Comparison of ENCODE assay signal across 8 cellular contexts in the genomic region with DNA sequence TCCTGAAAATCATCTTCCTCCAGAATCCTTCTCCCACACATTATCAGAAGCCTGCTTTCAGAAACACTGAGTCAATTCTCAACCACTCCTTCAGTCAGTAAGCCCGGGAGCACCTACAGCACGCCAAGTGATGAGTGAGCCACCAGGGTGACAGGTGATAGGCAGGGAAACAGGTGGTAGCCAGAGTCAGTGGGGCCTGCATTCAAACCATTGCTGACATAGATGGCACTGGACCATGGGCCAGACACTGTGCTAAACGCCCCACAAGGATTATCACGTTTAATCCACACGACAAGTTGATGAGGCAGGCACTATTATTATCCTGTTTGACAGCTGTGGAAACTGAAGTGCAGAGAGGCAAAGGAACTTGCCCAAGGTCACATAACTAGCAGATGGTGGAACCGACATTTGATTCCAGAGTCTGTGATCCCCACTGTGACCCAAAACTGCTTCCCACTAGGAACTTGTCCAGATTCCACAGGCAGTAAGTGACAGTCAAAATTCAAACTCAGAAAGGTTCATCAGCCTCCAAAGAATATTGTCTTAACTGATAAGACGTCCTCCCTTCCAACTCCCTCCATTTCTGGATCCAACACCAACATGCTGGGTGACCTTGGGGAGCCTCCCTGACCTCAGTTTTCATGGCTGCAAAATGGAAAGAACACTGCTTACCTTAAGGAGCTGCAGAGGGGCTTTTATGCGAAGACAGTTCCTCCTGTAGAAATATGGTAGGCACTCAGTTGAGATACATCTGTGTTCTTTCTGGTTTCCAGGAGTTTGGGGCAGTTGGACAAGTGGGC. TPM values are rescaled to one million over a fixed set of nuclear protein-coding genes. Genes with fewer than 3 reads are reported as not detected.
DNase-seq lines count a peak whose midpoint lies in the region; ATAC-seq and TF ChIP-seq lines count a peak whose summit lies in the region.

No MANE protein-coding gene starts in this region.

- no peaks in the 10 kb centered on the region for H3K9me2 ChIP-seq in OCI-LY1 (ENCODE audit: low read depth, low read length)

- no peaks in the 10 kb centered on the region for H3K79me2 ChIP-seq in OCI-LY1 (ENCODE audit: insufficient read depth, low read length)

- H3F3A ChIP-seq in OCI-LY1 (ENCODE audit: insufficient read depth, low read length), result no peaks in the 10 kb centered on the region

- peaks cover 5% of the 10 kb centered on the region; the same call in 1 of the 2 replicates for H3K9me3 ChIP-seq in OCI-LY1 (ENCODE audit: low read length)

- TF ChIP-seq CTCF in Calu3 (IDR thresholded peaks at IDR 0.05; ENCODE audit: unreplicated experiment), result no peak
- no peak for TF ChIP-seq CTCF in OCI-LY1 (IDR thresholded peaks at IDR 0.05; ENCODE audit: low read length)
- TF ChIP-seq CTCF in coronary artery (IDR thresholded peaks at IDR 0.05), result no peak
- no peak for TF ChIP-seq CTCF in omental fat pad (IDR thresholded peaks at IDR 0.05)

- peaks cover 57% of the 10 kb centered on the region for H3K4me1 Mint-ChIP-seq in Calu3 (ENCODE audit: low read depth, unreplicated experiment)

- H3K4me1 ChIP-seq in OCI-LY1 (ENCODE audit: insufficient read depth, low read length, severe bottlenecking), result peaks cover 38% of the 10 kb centered on the region

- H3K36me3 ChIP-seq in OCI-LY1 (ENCODE audit: insufficient read depth, low read length), result peaks cover 12% of the 10 kb centered on the region; the same call in 1 of the 2 replicates

- H2AFZ ChIP-seq in OCI-LY1 (ENCODE audit: low read length), result no peak overlapping the region

- peak overlapping the region; percentile 99 for H3K27ac Mint-ChIP-seq in Calu3 (ENCODE audit: unreplicated experiment)

- DNase-seq in Calu3 (no peak), coronary artery (ENCODE audit: low spot score) (no peak), omental fat pad (ENCODE audit: low spot score) (no peak), KG1 (lab: John Stamatoyannopoulos, UW) (no peak), NOMO-1 treated with DMSO at 0.1 percent for 48 hours (lab: John Stamatoyannopoulos, UW; ENCODE audit: unreplicated experiment) (no peak), AG08395 (ENCODE audit: low spot score) (no peak), cortex of kidney (lab: John Stamatoyannopoulos, UW) (no peak)

- no peak overlapping the region; the same call in 1 of the 2 replicates for H3K9ac ChIP-seq in OCI-LY1 (ENCODE audit: low read length)

- no peak overlapping the region for H3K4me2 ChIP-seq in OCI-LY1 (ENCODE audit: low read length)

- H3K27me3 ChIP-seq in OCI-LY1 (ENCODE audit: insufficient read depth, low read length), result no peaks in the 10 kb centered on the region

- peak; percentile 18 for ATAC-seq in omental fat pad (ENCODE audit: low FRiP score)

- CTCF ChIA-PET in Calu3 (lab: Charles Lee), result interaction anchor here (0.5 to 2.2 kb wide), 6 partner anchors 12 to 106 kb away, joined by 3 to 12 read pairs (median 4); no protein-coding TSS in a partner anchor

- H3K36me3 Mint-ChIP-seq in Calu3 (ENCODE audit: insufficient read depth, unreplicated experiment), result peaks cover 27% of the 10 kb centered on the region

- H3K27me3 Mint-ChIP-seq in Calu3 (ENCODE audit: unreplicated experiment), result no peaks in the 10 kb centered on the region

- BruUV-seq in Calu3 (replicated peaks; lab: Mats Ljungman, UMichigan), result TSS peak; percentile 60

- H3K9me3 Mint-ChIP-seq in Calu3 (ENCODE audit: low read depth, unreplicated experiment), result peaks cover 5% of the 10 kb centered on the region

- H3K4me3 Mint-ChIP-seq in Calu3 (ENCODE audit: low read depth, unreplicated experiment), result peak overlapping the region; percentile 56

- peak overlapping the region; percentile 82 for H3K27ac ChIP-seq in OCI-LY1 (ENCODE audit: low read depth, low read length, poor library complexity, severe bottlenecking)
- H3K27ac ChIP-seq in coronary artery, result peak overlapping the region in 1 of 2 donors; percentile 75

- H3K4me3 ChIP-seq in OCI-LY1 (ENCODE audit: low read depth, low read length, poor library complexity, severe bottlenecking), result no peak overlapping the region
- H3K4me3 ChIP-seq in coronary artery, result peak overlapping the region; percentile 37

- no peaks in the 10 kb centered on the region for H4K20me1 ChIP-seq in OCI-LY1 (ENCODE audit: insufficient read depth, low read length)

- intact Hi-C loops in Calu3 (cut with micrococcal nuclease; ENCODE audit: unreplicated experiment), result no loop called here

RNA-seq across cellular contexts. Expression of a gene that starts 23.9 kb away (rescaled TPM):
- total RNA-seq in Calu3 (2022) (129 and 152 TPM in 2 replicates), omental fat pad (10 to 100 TPM; 27.6 to 70.6 (median 40.4) TPM)
